ENCODE assay signal across 15 cellular contexts in genomic region chr22:31295413-31295812, GRCh38. TPM values are rescaled to one million over a fixed set of nuclear protein-coding genes. Genes with fewer than 3 reads are reported as not detected.
A peak's percentile ranks its signal among the peaks of the same experiment; 100 is the strongest.
DNase-seq lines count a peak whose midpoint lies in the region; ATAC-seq, FAIRE-seq and TF ChIP-seq lines count a peak whose summit lies in the region.
"Had no signal": no experiment of that assay in that cellular context is flagged by ENCODE, and none has a peak within 500 bp of the region (broad histone marks: within the 10 kb centered on the region; RNA-seq: fewer than 3 reads in every experiment).

No MANE protein-coding gene starts in this region.

- peak overlapping the region in 8 of 11 experiments; percentile 8 to 99 (median 60); a peak in 12 of 22 replicates for H3K4me2 ChIP-seq in BLaER1 treated with 17β-estradiol and CSF1 and Interleukin-3, amounts not matched to agents 10 nM and 100 nM

- H3K36me3 ChIP-seq in BLaER1 treated with 17β-estradiol and CSF1 and Interleukin-3, amounts not matched to agents 10 nM and 100 nM = no peaks in the 10 kb centered on the region
- H3K36me3 ChIP-seq in naive thymus-derived CD4-positive, alpha-beta T cell (ENCODE audit: control insufficient read depth in 2 of 3, insufficient read depth in 3 of 3, low read length in 3 of 3) = peaks cover 4 to 14% (median 6%) of the 10 kb centered on the region in 3 experiments
- H3K36me3 ChIP-seq: MG63, neutrophil, SJSA1 had no signal

- ATAC-seq in naive thymus-derived CD4-positive, alpha-beta T cell = no peak

- H3K4me1 ChIP-seq in BLaER1 treated with 17β-estradiol and CSF1 and Interleukin-3, amounts not matched to agents 10 nM and 100 nM = peaks cover 32 to 68% (median 60%) of the 10 kb centered on the region in 10 experiments
- peaks cover 20 to 41% of the 10 kb centered on the region in 2 donors for H3K4me1 ChIP-seq in naive thymus-derived CD4-positive, alpha-beta T cell (ENCODE audit: control insufficient read depth in 2 of 2, insufficient read depth in 2 of 2, low read length in 2 of 2)

- H3K4me3 Mint-ChIP-seq in MCF 10A (ENCODE audit: unreplicated experiment) = no peak overlapping the region
- H3K4me3 Mint-ChIP-seq in naive thymus-derived CD4-positive, alpha-beta T cell = peak overlapping the region; percentile 41 to 98 (median 81)
- H3K4me3 Mint-ChIP-seq: immature natural killer cell had no signal

- no peaks in the 10 kb centered on the region for H3K36me3 Mint-ChIP-seq in MCF 10A (ENCODE audit: insufficient read depth, unreplicated experiment)
- H3K36me3 Mint-ChIP-seq in naive thymus-derived CD4-positive, alpha-beta T cell = peaks cover 0 to 25% (median 17%) of the 10 kb centered on the region in 5 donors

- POLR2A ChIA-PET in MCF 10A (lab: Yijun Ruan, JAX) = interaction anchor here (0.7 to 15.7 kb wide), 7 partner anchors 16 to 142 kb away, joined by 3 to 207 read pairs (median 8); partner anchors contain the start of gene DRG1
- POLR2A ChIA-PET in naive thymus-derived CD4-positive, alpha-beta T cell (lab: Charles Lee) = interaction anchor here (1.1 to 35.9 kb wide), 6 partner anchors 10 to 211 kb away, joined by 3 to 2331 read pairs (median 50); partner anchors contain the start of genes LIMK2, PATZ1 and PIK3IP1

- intact Hi-C loops in MCF 10A (cut with micrococcal nuclease) = no loop called here
- intact Hi-C loops in naive thymus-derived CD4-positive, alpha-beta T cell (cut with micrococcal nuclease) = loop anchor here in 1 of 2 donors (10.0 kb wide), 1 partner anchor 871 kb away; the partner anchor contains the start of gene MTFP1

- no peaks in the 10 kb centered on the region for H3K27me3 Mint-ChIP-seq in MCF 10A (ENCODE audit: insufficient read depth, unreplicated experiment)
- peaks cover 0 to 3% (median 0%) of the 10 kb centered on the region in 5 donors for H3K27me3 Mint-ChIP-seq in naive thymus-derived CD4-positive, alpha-beta T cell

- H3K9me3 ChIP-seq in BLaER1 treated with 17β-estradiol and CSF1 and Interleukin-3, amounts not matched to agents 10 nM and 100 nM (replicated peaks in 1 of 11) = no peaks in the 10 kb centered on the region
- H3K9me3 ChIP-seq in naive thymus-derived CD4-positive, alpha-beta T cell (ENCODE audit: control insufficient read depth in 2 of 3, low read length in 3 of 3) = no peaks in the 10 kb centered on the region
- H3K9me3 ChIP-seq: MG63, neutrophil, SJSA1 had no signal

- no peak for FAIRE-seq in GM12891 (lab: Jason Lieb, UNC)

- peak overlapping the region; percentile 80 for H3K27ac Mint-ChIP-seq in MCF 10A (ENCODE audit: low read depth, unreplicated experiment)
- H3K27ac Mint-ChIP-seq in naive thymus-derived CD4-positive, alpha-beta T cell = peak overlapping the region; percentile 19 to 99 (median 85)
- H3K27ac Mint-ChIP-seq: immature natural killer cell had no signal

- H3K9me3 Mint-ChIP-seq in MCF 10A (ENCODE audit: unreplicated experiment) = no peaks in the 10 kb centered on the region
- H3K9me3 Mint-ChIP-seq in naive thymus-derived CD4-positive, alpha-beta T cell = peaks cover 0 to 8% (median 0%) of the 10 kb centered on the region in 11 donors
- H3K9me3 Mint-ChIP-seq: immature natural killer cell had no signal

- H3K4me1 Mint-ChIP-seq in MCF 10A (ENCODE audit: insufficient read depth, unreplicated experiment) = peaks cover 24% of the 10 kb centered on the region
- peaks cover 24 to 68% (median 56%) of the 10 kb centered on the region in 7 donors for H3K4me1 Mint-ChIP-seq in naive thymus-derived CD4-positive, alpha-beta T cell

- H3K9ac ChIP-seq in BLaER1 treated with 17β-estradiol and CSF1 and Interleukin-3, amounts not matched to agents 10 nM and 100 nM = peak overlapping the region in 2 of 11 experiments; percentile 12 to 48; a peak in 3 of 22 replicates

- TF ChIP-seq CTCF in MCF 10A (IDR thresholded peaks at IDR 0.05; ENCODE audit: unreplicated experiment) (no peak), GM10266 (IDR thresholded peaks at IDR 0.05; ENCODE audit: control insufficient read depth, insufficient read depth, low read depth, missing control alignments) (no peak)

- TF ChIP-seq POLR2A in GM12891 (IDR thresholded peaks at IDR 0.05; ENCODE audit: low read depth, low read length) = no peak

- no TSS peak for BruUV-seq in MCF 10A (replicated peaks; lab: Mats Ljungman, UMichigan)

- H3K27me3 ChIP-seq in BLaER1 treated with 17β-estradiol and CSF1 and Interleukin-3, amounts not matched to agents 10 nM and 100 nM = no peaks in the 10 kb centered on the region; a peak in 2 of 22 replicates
- no peaks in the 10 kb centered on the region for H3K27me3 ChIP-seq in naive thymus-derived CD4-positive, alpha-beta T cell (ENCODE audit: control insufficient read depth in 2 of 2, insufficient read depth in 2 of 2, low read length in 2 of 2)
- H3K27me3 ChIP-seq: MG63, SJSA1 had no signal

- H4K20me1 ChIP-seq in BLaER1 treated with 17β-estradiol and CSF1 and Interleukin-3, amounts not matched to agents 10 nM and 100 nM = no peaks in the 10 kb centered on the region

- CTCF ChIA-PET in MCF 10A (lab: Yijun Ruan, JAX) = interaction anchor here (0.6 to 8.2 kb wide), 3 partner anchors 16 to 190 kb away, joined by 3 to 65 read pairs (median 4); partner anchors contain the start of gene SELENOM
- CTCF ChIA-PET in naive thymus-derived CD4-positive, alpha-beta T cell (lab: Charles Lee) = interaction anchor here (0.9 to 4.3 kb wide), 4 partner anchors 18 to 83 kb away, joined by 3 to 33 read pairs (median 8); partner anchors contain the start of gene LIMK2

- DNase-seq in GM12891 (ENCODE audit: insufficient read length, low spot score) (no peak), MCF 10A (ENCODE audit: unreplicated experiment) (no peak), NCI-H146 (lab: John Stamatoyannopoulos, UW) (no peak), epidermal melanocyte (ENCODE audit: insufficient read length, low spot score) (no peak), GM10266 (ENCODE audit: extremely low spot score) (no peak), NCI-H82 treated with DMSO at 0.1 percent for 48 hours (lab: John Stamatoyannopoulos, UW; ENCODE audit: unreplicated experiment) (no peak)
- DNase-seq in naive thymus-derived CD4-positive, alpha-beta T cell = peak in 1 of 9 donors; percentile 26
- DNase-seq: amygdala; immature natural killer cell; MG63; NCI-H446; stimulated activated CD4-positive, alpha-beta T cell treated with anti-CD3 and anti-CD28 coated beads, Interleukin-4, amount 100 ng/mL, for 4 hours had no signal

- H3K4me3 ChIP-seq in BLaER1 treated with 17β-estradiol and CSF1 and Interleukin-3, amounts not matched to agents 10 nM and 100 nM = no peak overlapping the region
- H3K4me3 ChIP-seq in naive thymus-derived CD4-positive, alpha-beta T cell (ENCODE audit: low read length) = no peak overlapping the region
- H3K4me3 ChIP-seq: MG63, SJSA1 had no signal

- H3K27ac ChIP-seq in BLaER1 treated with 17β-estradiol and CSF1 and Interleukin-3, amounts not matched to agents 10 nM and 100 nM = peak overlapping the region in 10 of 11 experiments; percentile 6 to 75 (median 47); a peak in 13 of 22 replicates
- H3K27ac ChIP-seq in naive thymus-derived CD4-positive, alpha-beta T cell (ENCODE audit: low read depth, low read length) = peak overlapping the region; percentile 60
- H3K27ac ChIP-seq: neutrophil, SJSA1 had no signal

TF ChIP-seq in GM12891, 5 proteins besides CTCF, POLR2A, EP300 and RAD21:
- TF ChIP-seq SPI1 (IDR thresholded peaks at IDR 0.05; ENCODE audit: low read depth, low read length) (peak; percentile 54), POLR2AphosphoS5 (IDR thresholded peaks at IDR 0.05; ENCODE audit: low read depth, low read length) (no peak), TAF1 (IDR thresholded peaks at IDR 0.05; ENCODE audit: low read depth, low read length) (no peak), POU2F2 (IDR thresholded peaks at IDR 0.05; ENCODE audit: low read depth, low read length) (no peak)

RNA-seq across cellular contexts. Expression of gene PIK3IP1, which starts 3.1 kb away (rescaled TPM):
- polyA plus RNA-seq in GM12891 (2012; ENCODE audit: low read depth, missing spikeins) = 5.3 TPM
- 0.25 and 0.93 TPM in 2 replicates for total RNA-seq in MCF 10A (2022)
- 100 to 1,000 TPM in 4 of 5 experiments, 10 to 100 TPM in 1; 72.8 to 638 (median 594) TPM for total RNA-seq in naive thymus-derived CD4-positive, alpha-beta T cell
- polyA plus RNA-seq in naive thymus-derived CD4-positive, alpha-beta T cell = 100 to 1,000 TPM; 606 to 941 TPM

RNA-seq across cellular contexts. Expression of gene PATZ1, which starts 50.7 kb away (rescaled TPM):
- 14.3 TPM for polyA plus RNA-seq in GM12891 (2012; ENCODE audit: low read depth, missing spikeins)
- 16.0 and 19.2 TPM in 2 replicates for total RNA-seq in MCF 10A (2022)
- total RNA-seq in naive thymus-derived CD4-positive, alpha-beta T cell = 10 to 100 TPM; 35.9 to 61.3 (median 55.2) TPM
- 10 to 100 TPM; 15.1 to 26.0 TPM for polyA plus RNA-seq in naive thymus-derived CD4-positive, alpha-beta T cell

Comparison
In these comparisons a context has a peak if more than half of its experiments do, and no peak if none do; other contexts are left out.
1. RNA of gene PIK3IP1, which starts 3.1 kb away (total RNA-seq): 72.8 to 638 TPM in naive thymus-derived CD4-positive, alpha-beta T cell; 0.25 to 0.93 TPM in MCF 10A; every median in the first group is over 10 times any median in the second.